1 cellular context compared by ENCODE assay signal in genomic region chr5:170963521-170963920, GRCh38.
TF ChIP-seq lines count a peak whose summit lies in the region.

No MANE protein-coding gene starts in this region.

TF ChIP-seq in GM23338, 12 proteins besides CTCF, POLR2A, EP300 and RAD21 (continued from another document):
- TF ChIP-seq ZNF462 (CRISPR knock-in tag; IDR thresholded peaks at IDR 0.05) = no peak
- no peak for TF ChIP-seq EZH2 (IDR thresholded peaks at IDR 0.05; ENCODE audit: low read depth, unreplicated experiment)
- no peak for TF ChIP-seq ZNF331 (CRISPR knock-in tag; IDR thresholded peaks at IDR 0.05; ENCODE audit: low read depth)
- TF ChIP-seq STAT1 (IDR thresholded peaks at IDR 0.05; ENCODE audit: unreplicated experiment) = no peak
- no peak for TF ChIP-seq REST (IDR thresholded peaks at IDR 0.05; ENCODE audit: unreplicated experiment)
- no peak for TF ChIP-seq JUNB (IDR thresholded peaks at IDR 0.05; ENCODE audit: unreplicated experiment)
- TF ChIP-seq NANOG (IDR thresholded peaks at IDR 0.05; ENCODE audit: borderline replicate concordance) = no peak
- no peak for TF ChIP-seq CREB1 (CRISPR knock-in tag; IDR thresholded peaks at IDR 0.05; ENCODE audit: low read depth)
- no peak for TF ChIP-seq ZNF114 (CRISPR knock-in tag; IDR thresholded peaks at IDR 0.05)
- TF ChIP-seq POLR2AphosphoS5 (IDR thresholded peaks at IDR 0.05; ENCODE audit: low read depth) = no peak
- no peak for TF ChIP-seq EZH2phosphoT487 (IDR thresholded peaks at IDR 0.05; ENCODE audit: unreplicated experiment)
